ENCODE assay signal across 8 cellular contexts in genomic region chr16:1610841-1611653, GRCh38. TPM values are rescaled to one million over a fixed set of nuclear protein-coding genes. Genes with fewer than 3 reads are reported as not detected.
A peak's percentile ranks its signal among the peaks of the same experiment; 100 is the strongest.
DNase-seq lines count a peak whose midpoint lies in the region; ATAC-seq and TF ChIP-seq lines count a peak whose summit lies in the region.

No MANE protein-coding gene starts in this region.

- H3K27ac ChIP-seq in adipose tissue (ENCODE audit: low read depth, low read length): peak overlapping the region; percentile 55

- no peak for TF ChIP-seq RAD21 in Ishikawa (IDR thresholded peaks at IDR 0.05; ENCODE audit: low read depth)

- 1 to 4% (median 2%) methylated on average over 56 to 66 of the region's 66 CpGs for WGBS in adipose tissue, 3 donors

- peak overlapping the region; percentile 87 for H3K27ac Mint-ChIP-seq in stimulated activated effector memory CD8-positive, alpha-beta T cell treated with anti-CD3 and anti-CD28 coated beads, Interleukin-12 subunit alpha, Interleukin-12 subunit beta, amount 100 ng/mL, for 72 hours

- peaks cover 37% of the 10 kb centered on the region for H3K4me1 Mint-ChIP-seq in stimulated activated effector memory CD8-positive, alpha-beta T cell treated with anti-CD3 and anti-CD28 coated beads, Interleukin-12 subunit alpha, Interleukin-12 subunit beta, amount 100 ng/mL, for 72 hours

- ATAC-seq in stimulated activated effector memory CD8-positive, alpha-beta T cell treated with anti-CD3 and anti-CD28 coated beads, Interleukin-12 subunit alpha, Interleukin-12 subunit beta, amount 100 ng/mL, for 72 hours: no peak
- ATAC-seq in HG03139 (IDR thresholded peaks at IDR 0.05; ENCODE audit: unreplicated experiment) (no peak), HG03460 (IDR thresholded peaks at IDR 0.05; ENCODE audit: unreplicated experiment) (no peak)

- peaks cover 22% of the 10 kb centered on the region for H3K36me3 Mint-ChIP-seq in stimulated activated effector memory CD8-positive, alpha-beta T cell treated with anti-CD3 and anti-CD28 coated beads, Interleukin-12 subunit alpha, Interleukin-12 subunit beta, amount 100 ng/mL, for 72 hours

- no peaks in the 10 kb centered on the region for H3K9me3 Mint-ChIP-seq in stimulated activated effector memory CD8-positive, alpha-beta T cell treated with anti-CD3 and anti-CD28 coated beads, Interleukin-12 subunit alpha, Interleukin-12 subunit beta, amount 100 ng/mL, for 72 hours

- peak overlapping the region; percentile 85 for H3K4me3 Mint-ChIP-seq in stimulated activated effector memory CD8-positive, alpha-beta T cell treated with anti-CD3 and anti-CD28 coated beads, Interleukin-12 subunit alpha, Interleukin-12 subunit beta, amount 100 ng/mL, for 72 hours

- DNase-seq in COR-L47 (lab: John Stamatoyannopoulos, UW): peak; percentile 13
- DNase-seq in iris pigment epithelial cell (ENCODE audit: low read depth): peak; percentile 64
- DNase-seq in stimulated activated effector memory CD8-positive, alpha-beta T cell treated with anti-CD3 and anti-CD28 coated beads, Interleukin-12 subunit alpha, Interleukin-12 subunit beta, amount 100 ng/mL, for 72 hours (ENCODE audit: low spot score in 2 of 2): peak in 1 of 2 donors; percentile 68
- no peak for DNase-seq in DMS153 treated with DMSO at 0.1 percent for 48 hours (lab: John Stamatoyannopoulos, UW; ENCODE audit: unreplicated experiment)

- no peak for TF ChIP-seq EP300 in Ishikawa (IDR thresholded peaks at IDR 0.05; ENCODE audit: borderline replicate concordance)

TF ChIP-seq in Ishikawa, 13 proteins besides CTCF, POLR2A, EP300 and RAD21:
- TF ChIP-seq CREB1 (IDR thresholded peaks at IDR 0.05; ENCODE audit: low read depth): no peak
- peak; percentile 86 for TF ChIP-seq MAX (IDR thresholded peaks at IDR 0.05)

RNA-seq across cellular contexts. Expression of gene IFT140, which starts 0.8 kb away (rescaled TPM):
- 10 to 100 TPM in 1 of 3 donors, 1 to 10 TPM in 2; 6.5 to 12.6 (median 8.1) TPM for polyA plus RNA-seq in adipose tissue

RNA-seq across cellular contexts. Expression of gene CRAMP1, which starts 1.1 kb away (rescaled TPM):
- 1 to 10 TPM; 4.1 to 9.3 (median 7.1) TPM for polyA plus RNA-seq in adipose tissue
